16 cellular contexts compared by ENCODE assay signal in genomic region chr16:11090947-11091785, GRCh38.
DNase-seq lines count a peak whose midpoint lies in the region; ATAC-seq and TF ChIP-seq lines count a peak whose summit lies in the region.
"Had no signal": no experiment of that assay in that cellular context is flagged by ENCODE, and none has a peak within 500 bp of the region (broad histone marks: within the 10 kb centered on the region; RNA-seq: fewer than 3 reads in every experiment).

No MANE protein-coding gene starts in this region.

- H3K9me3 ChIP-seq in KOPT-K1 (ENCODE audit: insufficient read depth, low read length, poor library complexity, severe bottlenecking) (no peaks in the 10 kb centered on the region), thyroid gland (no peaks in the 10 kb centered on the region)
- H3K9me3 ChIP-seq: heart right ventricle, pancreas had no signal

- ATAC-seq in activated CD4-positive, alpha-beta T cell treated with anti-CD3 and anti-CD28 coated beads for 36 hours: peak; percentile 30
- ATAC-seq: heart right ventricle, pancreas had no signal

- H3K27me3 Mint-ChIP-seq in activated CD4-positive, alpha-beta T cell treated with anti-CD3 and anti-CD28 coated beads for 36 hours: no peaks in the 10 kb centered on the region
- H3K27me3 Mint-ChIP-seq in activated naive CD8-positive, alpha-beta T cell: no peaks in the 10 kb centered on the region
- H3K27me3 Mint-ChIP-seq: CD4-positive, CD25-positive, alpha-beta regulatory T cell had no signal

- H3K27me3 ChIP-seq in thyroid gland: no peaks in the 10 kb centered on the region
- H3K27me3 ChIP-seq: heart right ventricle, pancreas had no signal

- H3K4me3 Mint-ChIP-seq in activated CD4-positive, alpha-beta T cell treated with anti-CD3 and anti-CD28 coated beads for 36 hours: no peak overlapping the region
- no peak overlapping the region for H3K4me3 Mint-ChIP-seq in activated naive CD8-positive, alpha-beta T cell

- peak; percentile 80 for DNase-seq in activated CD4-positive, alpha-beta T cell treated with anti-CD3 and anti-CD28 coated beads for 36 hours
- DNase-seq in activated CD4-positive, alpha-beta T cell treated with anti-CD3 and anti-CD28 coated beads for 1 hour: no peak
- peak; percentile 73 for DNase-seq in posterior vena cava (ENCODE audit: low spot score)
- no peak for DNase-seq in superior temporal gyrus (ENCODE audit: extremely low spot score)
- DNase-seq in foreskin fibroblast: no peak
- DNase-seq in thyroid gland: no peak
- DNase-seq: heart right ventricle, NCI-H2029 treated with DMSO at 0.1 percent for 48 hours, NCI-H69, trophoblast cell had no signal

- intact Hi-C loops in activated CD4-positive, alpha-beta T cell treated with anti-CD3 and anti-CD28 coated beads for 36 hours (cut with DNase I, micrococcal nuclease): loop anchor here (5.0 to 10.0 kb wide), 5 partner anchors 266 to 1521 kb away; partner anchors contain the start of genes LITAF (in 1 of the 2) and NUBP1 (in 1 of the 2)
- intact Hi-C loops in posterior vena cava (cut with DNase I): no loop called here
- intact Hi-C loops in thyroid gland (cut with DNase I): no loop called here

- peak overlapping the region; percentile 100 for H3K27ac ChIP-seq in KOPT-K1 (ENCODE audit: low read depth, low read length, poor library complexity, severe bottlenecking)
- H3K27ac ChIP-seq in thyroid gland: no peak overlapping the region
- H3K27ac ChIP-seq: heart right ventricle, HL-60, pancreas had no signal

- TF ChIP-seq CTCF in foreskin fibroblast (IDR thresholded peaks at IDR 0.05; ENCODE audit: low read depth, low read length) (no peak), thyroid gland (IDR thresholded peaks at IDR 0.05) (no peak)

- peaks cover 37 to 48% of the 10 kb centered on the region in 2 donors for H3K4me1 ChIP-seq in thyroid gland

- POLR2A ChIA-PET in activated CD4-positive, alpha-beta T cell treated with anti-CD3 and anti-CD28 coated beads for 36 hours (lab: Charles Lee): interaction anchor here (1.0 to 1.7 kb wide), 4 partner anchors 12 to 133 kb away, joined by 4 to 7 read pairs (median 6); no protein-coding TSS in a partner anchor

- peak overlapping the region; percentile 99 for H3K27ac Mint-ChIP-seq in activated CD4-positive, alpha-beta T cell treated with anti-CD3 and anti-CD28 coated beads for 36 hours
- peak overlapping the region; percentile 66 for H3K27ac Mint-ChIP-seq in activated naive CD8-positive, alpha-beta T cell

- 92 to 97% methylated on average over 12 to 14 of the region's 16 CpGs for WGBS in thyroid gland, 2 donors

- peaks cover 8% of the 10 kb centered on the region; the same call in 1 of the 2 replicates for H3K36me3 ChIP-seq in KOPT-K1 (ENCODE audit: insufficient read depth, low read length)
- H3K36me3 ChIP-seq in thyroid gland: no peaks in the 10 kb centered on the region
- H3K36me3 ChIP-seq: pancreas had no signal

- CTCF ChIA-PET in activated CD4-positive, alpha-beta T cell treated with anti-CD3 and anti-CD28 coated beads for 36 hours (lab: Charles Lee): interaction anchor here (0.7 to 1.2 kb wide), 12 partner anchors 12 to 167 kb away, joined by 3 to 6 read pairs (median 4); no protein-coding TSS in a partner anchor

- no peak for TF ChIP-seq POLR2A in thyroid gland (IDR thresholded peaks at IDR 0.05)

- H3K4me3 ChIP-seq in foreskin fibroblast (ENCODE audit: low read depth in 1 of 2, low read length in 2 of 2): no peak overlapping the region
- H3K4me3 ChIP-seq in thyroid gland (replicated peaks in 1 of 3): no peak overlapping the region
- H3K4me3 ChIP-seq: heart right ventricle, pancreas, smooth muscle cell had no signal

- H3K36me3 Mint-ChIP-seq in activated CD4-positive, alpha-beta T cell treated with anti-CD3 and anti-CD28 coated beads for 36 hours (ENCODE audit: low read depth): peaks cover 16% of the 10 kb centered on the region
- peaks cover 2% of the 10 kb centered on the region for H3K36me3 Mint-ChIP-seq in activated naive CD8-positive, alpha-beta T cell

- no peaks in the 10 kb centered on the region for H3K9me3 Mint-ChIP-seq in activated CD4-positive, alpha-beta T cell treated with anti-CD3 and anti-CD28 coated beads for 36 hours (ENCODE audit: low read depth)
- H3K9me3 Mint-ChIP-seq in activated naive CD8-positive, alpha-beta T cell (ENCODE audit: low read depth): no peaks in the 10 kb centered on the region
- H3K9me3 Mint-ChIP-seq: CD4-positive, CD25-positive, alpha-beta regulatory T cell had no signal

- H3K4me1 Mint-ChIP-seq in activated CD4-positive, alpha-beta T cell treated with anti-CD3 and anti-CD28 coated beads for 36 hours: peaks cover 87% of the 10 kb centered on the region
- H3K4me1 Mint-ChIP-seq in activated naive CD8-positive, alpha-beta T cell (ENCODE audit: low read depth): peaks cover 73% of the 10 kb centered on the region

Comparison
In these comparisons a context has a peak if more than half of its experiments do, and no peak if none do; other contexts are left out.
1. DNase-seq: peak in activated CD4-positive, alpha-beta T cell treated with anti-CD3 and anti-CD28 coated beads for 36 hours (single experiment) and posterior vena cava (single experiment); none in activated CD4-positive, alpha-beta T cell treated with anti-CD3 and anti-CD28 coated beads for 1 hour (single experiment), superior temporal gyrus (single experiment), foreskin fibroblast (0 of 2) and thyroid gland (0 of 2).
2. intact Hi-C loops: an anchor here in activated CD4-positive, alpha-beta T cell treated with anti-CD3 and anti-CD28 coated beads for 36 hours (5.0 to 10.0 kb wide); none called in posterior vena cava and thyroid gland.